ENCODE assay signal across 1 cellular context in genomic region chr4:12926189-12927066, GRCh38.
A peak's percentile ranks its signal among the peaks of the same experiment; 100 is the strongest.
TF ChIP-seq lines count a peak whose summit lies in the region.

No MANE protein-coding gene starts in this region.

TF ChIP-seq in HepG2, 621 proteins besides CTCF, POLR2A, EP300 and RAD21 (continued from another document and continues in another):
- TF ChIP-seq ZNF576 (CRISPR knock-in tag; IDR thresholded peaks at IDR 0.05) = no peak
- no peak for TF ChIP-seq ZNF879 (CRISPR knock-in tag; IDR thresholded peaks at IDR 0.05)
- no peak for TF ChIP-seq PBX2 (CRISPR knock-in tag; IDR thresholded peaks at IDR 0.05)
- TF ChIP-seq GFI1 (CRISPR knock-in tag; IDR thresholded peaks at IDR 0.05; ENCODE audit: borderline replicate concordance) = peak; percentile 16; the same call in 1 of the 2 replicates
- no peak for TF ChIP-seq ZNF484 (CRISPR knock-in tag; IDR thresholded peaks at IDR 0.05; ENCODE audit: borderline replicate concordance, low read depth)
- no peak for TF ChIP-seq TCF7L2 (IDR thresholded peaks at IDR 0.05; ENCODE audit: low read depth, low read length)
- TF ChIP-seq HDAC1 (CRISPR knock-in tag; IDR thresholded peaks at IDR 0.05) = no peak
- TF ChIP-seq YEATS2 (CRISPR knock-in tag; IDR thresholded peaks at IDR 0.05; ENCODE audit: borderline replicate concordance) = no peak
- no peak for TF ChIP-seq XBP1 (CRISPR knock-in tag; IDR thresholded peaks at IDR 0.05)
- TF ChIP-seq ZBTB33 (CRISPR knock-in tag; IDR thresholded peaks at IDR 0.05) = no peak
- no peak for TF ChIP-seq AKAP8 (CRISPR knock-in tag; IDR thresholded peaks at IDR 0.05)
- no peak for TF ChIP-seq ZFP90 (CRISPR knock-in tag; IDR thresholded peaks at IDR 0.05; ENCODE audit: borderline replicate concordance)
- TF ChIP-seq MAFK (conservative IDR thresholded peaks at IDR 0.05 in 1 of 2, IDR thresholded peaks at IDR 0.05 in 1 of 2; ENCODE audit: low read length in 2 of 2) = no peak
- TF ChIP-seq ZNF550 (CRISPR knock-in tag; IDR thresholded peaks at IDR 0.05; ENCODE audit: borderline replicate concordance) = no peak
- TF ChIP-seq ZFP41 (CRISPR knock-in tag; IDR thresholded peaks at IDR 0.05; ENCODE audit: borderline replicate concordance) = no peak
- TF ChIP-seq ZNF296 (CRISPR knock-in tag; conservative IDR thresholded peaks at IDR 0.05) = no peak
- TF ChIP-seq ZBTB40 (IDR thresholded peaks at IDR 0.05) = no peak
- no peak for TF ChIP-seq ZBTB40 (CRISPR knock-in tag; IDR thresholded peaks at IDR 0.05)
- no peak for TF ChIP-seq NFKB2 (CRISPR knock-in tag; IDR thresholded peaks at IDR 0.05; ENCODE audit: borderline replicate concordance)
- TF ChIP-seq HNRNPH1 (optimal IDR thresholded peaks at IDR 0.05; ENCODE audit: low read depth, low read length) = no peak
- TF ChIP-seq MIER2 (CRISPR knock-in tag; IDR thresholded peaks at IDR 0.05) = no peak; the same call in 1 of the 2 replicates
- peak; percentile 98 for TF ChIP-seq SALL1 (CRISPR knock-in tag; IDR thresholded peaks at IDR 0.05)
- no peak for TF ChIP-seq MTERF4 (CRISPR knock-in tag; IDR thresholded peaks at IDR 0.05)
- TF ChIP-seq GRHL1 (CRISPR knock-in tag; conservative IDR thresholded peaks at IDR 0.05) = no peak
- TF ChIP-seq ARID5B (CRISPR knock-in tag; IDR thresholded peaks at IDR 0.05) = peak; percentile 88
- no peak for TF ChIP-seq ZNF564 (CRISPR knock-in tag; IDR thresholded peaks at IDR 0.05)
- TF ChIP-seq ZNF605 (CRISPR knock-in tag; IDR thresholded peaks at IDR 0.05) = peak; percentile 27; the same call in 1 of the 2 replicates
- TF ChIP-seq ZNF724P (CRISPR knock-in tag; IDR thresholded peaks at IDR 0.05; ENCODE audit: borderline replicate concordance) = no peak
- TF ChIP-seq SP140L (CRISPR knock-in tag; IDR thresholded peaks at IDR 0.05; ENCODE audit: borderline replicate concordance) = no peak
- no peak for TF ChIP-seq SOX13 (IDR thresholded peaks at IDR 0.05)
- TF ChIP-seq SOX13 (CRISPR knock-in tag; conservative IDR thresholded peaks at IDR 0.05 in 1 of 2, IDR thresholded peaks at IDR 0.05 in 1 of 2) = peak in 1 of 2 experiments; percentile 73; a peak in 2 of 4 replicates
- no peak for TF ChIP-seq DZIP1 (CRISPR knock-in tag; IDR thresholded peaks at IDR 0.05)
- TF ChIP-seq SOX5 (CRISPR knock-in tag; IDR thresholded peaks at IDR 0.05; ENCODE audit: borderline replicate concordance) = peak; percentile 74; the same call in 1 of the 2 replicates
